17 cellular contexts compared by ENCODE assay signal in genomic region chr20:13873814-13874213, GRCh38.
A peak's percentile ranks its signal among the peaks of the same experiment; 100 is the strongest.
DNase-seq lines count a peak whose midpoint lies in the region; TF ChIP-seq lines count a peak whose summit lies in the region.
"Had no signal": no experiment of that assay in that cellular context is flagged by ENCODE, and none has a peak within 500 bp of the region (broad histone marks: within the 10 kb centered on the region; RNA-seq: fewer than 3 reads in every experiment).

No MANE protein-coding gene starts in this region.

- peak overlapping the region; percentile 45 for H3K4me2 ChIP-seq in H9 (ENCODE audit: insufficient read depth, insufficient read length, low read length)
- no peak overlapping the region for H3K4me2 ChIP-seq in Karpas-422 (ENCODE audit: low read depth, low read length, poor library complexity, severe bottlenecking)
- H3K4me2 ChIP-seq: PC-9 had no signal

- no peaks in the 10 kb centered on the region for H3K79me1 ChIP-seq in H9 (ENCODE audit: insufficient read depth, low read depth, low read length, poor library complexity, severe bottlenecking)

- peak overlapping the region; percentile 4 for H3K27ac ChIP-seq in H9 (ENCODE audit: insufficient read length, low read depth, low read length)
- H3K27ac ChIP-seq in transverse colon: peak overlapping the region in 3 of 4 donors; percentile 34 to 76 (median 51)
- no peak overlapping the region for H3K27ac ChIP-seq in Karpas-422 (ENCODE audit: low read length)
- H3K27ac ChIP-seq in caudate nucleus (ENCODE audit: low read depth, low read length): no peak overlapping the region
- H3K27ac ChIP-seq: C4-2B, PC-9, SJCRH30 had no signal

- no peak overlapping the region for H3K23ac ChIP-seq in H9 (ENCODE audit: insufficient read length, low read depth, low read length)

- peak overlapping the region; percentile 5 for H3K18ac ChIP-seq in H9 (ENCODE audit: insufficient read length, low read depth, low read length)

- H3K4me3 Mint-ChIP-seq in H9: peak overlapping the region; percentile 14 to 48; a peak in 4 of 5 replicates

- H3K27me3 ChIP-seq in H9 (ENCODE audit: insufficient read depth, low read length) (no peaks in the 10 kb centered on the region), transverse colon (no peaks in the 10 kb centered on the region), Karpas-422 (ENCODE audit: low read length) (no peaks in the 10 kb centered on the region)
- H3K27me3 ChIP-seq: SJCRH30 had no signal

- DNase-seq in H9 (peak; percentile 61), NCI-H2227 treated with DMSO at 0.1 percent for 48 hours (lab: John Stamatoyannopoulos, UW) (peak; percentile 62), transverse colon (no peak), Karpas-422 (no peak), caudate nucleus (lab: John Stamatoyannopoulos, UW) (no peak), amniotic stem cell (lab: John Stamatoyannopoulos, UW) (no peak)
- DNase-seq: DMS 273 treated with DMSO at 0.1 percent for 48 hours, Kasumi-1, MM.1S, NCI-H1105, NCI-H1694, NCI-H446, NCI-H82, PC-9, SJCRH30 had no signal

- no peak overlapping the region for H4K91ac ChIP-seq in H9 (ENCODE audit: insufficient read length, low read depth, low read length)

- TF ChIP-seq EP300 in transverse colon (IDR thresholded peaks at IDR 0.05; ENCODE audit: low read depth): no peak

- no peaks in the 10 kb centered on the region; a peak in 1 of 7 replicates for H3K36me3 Mint-ChIP-seq in H9 (ENCODE audit: insufficient read depth in 1 of 3, low read depth in 3 of 3)

- no peak overlapping the region for H2AK5ac ChIP-seq in H9 (ENCODE audit: insufficient read length, low read length)

- no peak overlapping the region for H3K14ac ChIP-seq in H9 (ENCODE audit: insufficient read depth, low read length)

- H3K79me2 ChIP-seq in H9 (ENCODE audit: insufficient read depth, low read length): no peaks in the 10 kb centered on the region
- H3K79me2 ChIP-seq in Karpas-422 (ENCODE audit: low read length): no peaks in the 10 kb centered on the region

- H3K27me3 Mint-ChIP-seq in H9 (ENCODE audit: low read depth): no peaks in the 10 kb centered on the region

- no peak overlapping the region for H3T11ph ChIP-seq in H9 (ENCODE audit: low read length)

- H2BK20ac ChIP-seq in H9 (ENCODE audit: low read depth, low read length, poor library complexity, severe bottlenecking): no peak overlapping the region

- no peaks in the 10 kb centered on the region for H3K36me3 ChIP-seq in transverse colon
- H3K36me3 ChIP-seq in Karpas-422 (ENCODE audit: insufficient read depth, low read length): no peaks in the 10 kb centered on the region
- H3K36me3 ChIP-seq: SJCRH30 had no signal

- H2AFZ ChIP-seq in H9 (ENCODE audit: low read length) (no peak overlapping the region), Karpas-422 (ENCODE audit: low read length) (no peak overlapping the region)
- H2AFZ ChIP-seq: PC-9 had no signal

- no peak overlapping the region for H3K4ac ChIP-seq in H9 (ENCODE audit: low read depth, low read length)

- H3K9me2 ChIP-seq in Karpas-422 (replicated peaks; ENCODE audit: insufficient read depth, low read length): no peaks in the 10 kb centered on the region

- H3K4me1 ChIP-seq in H9 (ENCODE audit: insufficient read depth, low read length): peaks cover 6% of the 10 kb centered on the region; the same call in 1 of the 2 replicates
- H3K4me1 ChIP-seq in transverse colon: peaks cover 0 to 12% (median 5%) of the 10 kb centered on the region in 4 donors
- no peaks in the 10 kb centered on the region for H3K4me1 ChIP-seq in Karpas-422 (ENCODE audit: low read length)
- H3K4me1 ChIP-seq: SJCRH30 had no signal

- no peak overlapping the region for H2BK120ac ChIP-seq in H9 (ENCODE audit: low read depth, low read length, poor library complexity, severe bottlenecking)

- H2BK5ac ChIP-seq in H9 (ENCODE audit: insufficient read length, low read length): no peak overlapping the region

- H3K56ac ChIP-seq in H9 (ENCODE audit: insufficient read length, low read depth, low read length): no peak overlapping the region

- H3K4me1 Mint-ChIP-seq in H9: peaks cover 39 to 41% of the 10 kb centered on the region in 2 experiments

- H3K27ac Mint-ChIP-seq in H9: peak overlapping the region; percentile 26 to 94 (median 92)

- TF ChIP-seq CTCF in H9 (conservative IDR thresholded peaks at IDR 0.05) (no peak), transverse colon (IDR thresholded peaks at IDR 0.05) (no peak)

- in situ Hi-C loops in transverse colon (cut with MboI; ENCODE audit: low pct_ligation_motif_present in 1 of 4, low pct_unique_long_range_greater_than_20kb in 1 of 4, low sequenced_read_pairs in 3 of 4): no loop called here

- H3K9me3 ChIP-seq in H9 (ENCODE audit: control insufficient read depth, low read depth, low read length): no peaks in the 10 kb centered on the region
- H3K9me3 ChIP-seq in iPS-18c (ENCODE audit: control insufficient read depth, insufficient read depth, low read length): no peaks in the 10 kb centered on the region
- no peaks in the 10 kb centered on the region for H3K9me3 ChIP-seq in transverse colon
- H3K9me3 ChIP-seq in Karpas-422 (ENCODE audit: low read length): no peaks in the 10 kb centered on the region
- H3K9me3 ChIP-seq: SJCRH30 had no signal

- no peak overlapping the region for H4K5ac ChIP-seq in H9 (ENCODE audit: insufficient read length, low read depth, low read length)

- TF ChIP-seq POLR2A in transverse colon (IDR thresholded peaks at IDR 0.05): no peak

- H2BK15ac ChIP-seq in H9 (ENCODE audit: low read depth, low read length): no peak overlapping the region

- H2BK12ac ChIP-seq in H9 (ENCODE audit: insufficient read length, low read depth, low read length): no peak overlapping the region

- peak overlapping the region; percentile 26; the same call in 1 of the 2 replicates for H3K4me3 ChIP-seq in iPS-18c (ENCODE audit: insufficient read depth, low read depth, low read length)
- no peak overlapping the region for H3K4me3 ChIP-seq in transverse colon
- H3K4me3 ChIP-seq in Karpas-422 (ENCODE audit: low read length): no peak overlapping the region
- H3K4me3 ChIP-seq: PC-9, SJCRH30 had no signal

- H4K8ac ChIP-seq in H9 (replicated peaks; ENCODE audit: insufficient read length, low read depth, low read length): no peak overlapping the region

- no CpG with 5 or more reads among the region's 5 CpGs for WGBS in H9 (ENCODE audit: extremely low coverage, insufficient read length, low lambda C conversion rate)
- WGBS in transverse colon (ENCODE audit: low coverage in 1 of 2), 2 donors: 68% methylated on average over 3 to 5 of the region's 5 CpGs

- H3K23me2 ChIP-seq in H9 (ENCODE audit: insufficient read length, low read depth, low read length, poor library complexity, severe bottlenecking): no peaks in the 10 kb centered on the region

- intact Hi-C loops in transverse colon (cut with DNase I; ENCODE audit: low total_unique reads): no loop called here

- H3K9ac ChIP-seq in H9 (ENCODE audit: extremely low read depth, insufficient read length, low read length): no peak overlapping the region
- H3K9ac ChIP-seq in Karpas-422 (ENCODE audit: low read length): no peak overlapping the region

- H3K9me3 Mint-ChIP-seq in H9: no peaks in the 10 kb centered on the region

- H4K20me1 ChIP-seq in H9 (ENCODE audit: control insufficient read depth, insufficient read depth, insufficient read length) (no peaks in the 10 kb centered on the region), Karpas-422 (ENCODE audit: insufficient read depth, low read depth, low read length) (no peaks in the 10 kb centered on the region)

Comparison
In these comparisons a context has a peak if more than half of its experiments do, and no peak if none do; other contexts are left out.
1. DNase-seq: peak in H9 (single experiment) and NCI-H2227 treated with DMSO at 0.1 percent for 48 hours (single experiment); none in transverse colon (single experiment), Karpas-422 (single experiment), caudate nucleus (0 of 61) and amniotic stem cell (single experiment).
2. H3K27ac ChIP-seq: peak in H9 (single experiment) and transverse colon (3 of 4); none in Karpas-422 (single experiment) and caudate nucleus (single experiment).